ENCODE assay signal across 9 cellular contexts in genomic region chr14:38209572-38210159, GRCh38. TPM values are rescaled to one million over a fixed set of nuclear protein-coding genes. Genes with fewer than 3 reads are reported as not detected.
DNase-seq lines count a peak whose midpoint lies in the region; ATAC-seq and TF ChIP-seq lines count a peak whose summit lies in the region.
"Had no signal": no experiment of that assay in that cellular context is flagged by ENCODE, and none has a peak within 500 bp of the region (broad histone marks: within the 10 kb centered on the region; RNA-seq: fewer than 3 reads in every experiment).

No MANE protein-coding gene starts in this region.

- TF ChIP-seq CTCF in fibroblast of pulmonary artery (IDR thresholded peaks at IDR 0.05; ENCODE audit: low read length, missing control alignments) (no peak), nephron progenitor cell (IDR thresholded peaks at IDR 0.05) (no peak)

- H3K27me3 Mint-ChIP-seq in T-cell (peaks cover 58 to 62% of the 10 kb centered on the region in 2 donors), nephron progenitor cell (ENCODE audit: low read depth, poor library complexity) (peaks cover 95% of the 10 kb centered on the region)
- H3K27me3 Mint-ChIP-seq in activated CD8-positive, alpha-beta memory T cell treated with anti-CD3 and anti-CD28 coated beads, Interleukin-2, amount 10 ng/mL, durations not matched to agents 7 days and 5 days, result peaks cover 77% of the 10 kb centered on the region

- peak overlapping the region; percentile 34 to 65 (median 58) for H3K4me3 Mint-ChIP-seq in T-cell
- peak overlapping the region; percentile 80 for H3K4me3 Mint-ChIP-seq in nephron progenitor cell
- no peak overlapping the region for H3K4me3 Mint-ChIP-seq in activated CD8-positive, alpha-beta memory T cell treated with anti-CD3 and anti-CD28 coated beads, Interleukin-2, amount 10 ng/mL, durations not matched to agents 7 days and 5 days

- H3K4me1 Mint-ChIP-seq in T-cell (peaks cover 29 to 39% (median 35%) of the 10 kb centered on the region in 3 donors), nephron progenitor cell (peaks cover 32% of the 10 kb centered on the region)
- H3K4me1 Mint-ChIP-seq in activated CD8-positive, alpha-beta memory T cell treated with anti-CD3 and anti-CD28 coated beads, Interleukin-2, amount 10 ng/mL, durations not matched to agents 7 days and 5 days, result peaks cover 7% of the 10 kb centered on the region

- CTCF ChIA-PET in T-cell (lab: Charles Lee), result no interaction called here
- CTCF ChIA-PET in activated CD8-positive, alpha-beta memory T cell treated with anti-CD3 and anti-CD28 coated beads, Interleukin-2, amount 10 ng/mL, durations not matched to agents 7 days and 5 days (lab: Charles Lee), result no interaction called here

- H3K27ac Mint-ChIP-seq in T-cell, result no peak overlapping the region
- H3K27ac Mint-ChIP-seq in nephron progenitor cell, result no peak overlapping the region
- no peak overlapping the region for H3K27ac Mint-ChIP-seq in activated CD8-positive, alpha-beta memory T cell treated with anti-CD3 and anti-CD28 coated beads, Interleukin-2, amount 10 ng/mL, durations not matched to agents 7 days and 5 days

- H3K36me3 Mint-ChIP-seq in T-cell (no peaks in the 10 kb centered on the region), nephron progenitor cell (ENCODE audit: low read depth) (peaks cover 8% of the 10 kb centered on the region)
- H3K36me3 Mint-ChIP-seq in activated CD8-positive, alpha-beta memory T cell treated with anti-CD3 and anti-CD28 coated beads, Interleukin-2, amount 10 ng/mL, durations not matched to agents 7 days and 5 days, result peaks cover 3% of the 10 kb centered on the region

- H3K9me3 Mint-ChIP-seq in T-cell (peaks cover 0 to 4% (median 3%) of the 10 kb centered on the region in 3 donors), nephron progenitor cell (peaks cover 32% of the 10 kb centered on the region)
- peaks cover 3% of the 10 kb centered on the region for H3K9me3 Mint-ChIP-seq in activated CD8-positive, alpha-beta memory T cell treated with anti-CD3 and anti-CD28 coated beads, Interleukin-2, amount 10 ng/mL, durations not matched to agents 7 days and 5 days (ENCODE audit: low read depth)

- ATAC-seq in T-cell (replicated peaks in 1 of 4), result no peak
- ATAC-seq in GM18511 (IDR thresholded peaks at IDR 0.05; ENCODE audit: unreplicated experiment), result no peak
- no peak for ATAC-seq in activated CD8-positive, alpha-beta memory T cell treated with anti-CD3 and anti-CD28 coated beads, Interleukin-2, amount 10 ng/mL, durations not matched to agents 7 days and 5 days

- peak overlapping the region; percentile 63 for H3K4me3 ChIP-seq in fibroblast of pulmonary artery (replicated peaks; ENCODE audit: low read depth, low read length)

- peak; percentile 35 for DNase-seq in AG20443 (ENCODE audit: low spot score)
- no peak for DNase-seq in T-cell
- DNase-seq in fibroblast of pulmonary artery (ENCODE audit: low read depth), result peak; percentile 22
- no peak for DNase-seq in nephron progenitor cell
- DNase-seq in midbrain (lab: John Stamatoyannopoulos, UW), result no peak
- DNase-seq in NCI-H1436 treated with DMSO at 0.1 percent for 48 hours (lab: John Stamatoyannopoulos, UW), result no peak
- no peak for DNase-seq in activated CD8-positive, alpha-beta memory T cell treated with anti-CD3 and anti-CD28 coated beads, Interleukin-2, amount 10 ng/mL, durations not matched to agents 7 days and 5 days
- DNase-seq: DND-41 had no signal

- POLR2A ChIA-PET in T-cell (lab: Charles Lee), result no interaction called here

RNA-seq across cellular contexts. Expression of gene SSTR1, which starts 2.0 kb away (rescaled TPM):
- not detected for total RNA-seq in T-cell
- not detected for total RNA-seq in activated CD8-positive, alpha-beta memory T cell treated with anti-CD3 and anti-CD28 coated beads, Interleukin-2, amount 10 ng/mL, durations not matched to agents 7 days and 5 days

RNA-seq across cellular contexts. Expression of gene CLEC14A, which starts 46.2 kb away (rescaled TPM):
- not detected for total RNA-seq in T-cell
- total RNA-seq in activated CD8-positive, alpha-beta memory T cell treated with anti-CD3 and anti-CD28 coated beads, Interleukin-2, amount 10 ng/mL, durations not matched to agents 7 days and 5 days, result not detected

Comparison
In these comparisons a context has a peak if more than half of its experiments do, and no peak if none do; other contexts are left out.
1. DNase-seq: peak in AG20443 (single experiment) and fibroblast of pulmonary artery (single experiment); none in T-cell (0 of 34), nephron progenitor cell (single experiment), midbrain (single experiment), NCI-H1436 treated with DMSO at 0.1 percent for 48 hours (single experiment) and activated CD8-positive, alpha-beta memory T cell treated with anti-CD3 and anti-CD28 coated beads, Interleukin-2, amount 10 ng/mL, durations not matched to agents 7 days and 5 days (single experiment).